ENCODE assay signal across 8 cellular contexts in the genomic region with DNA sequence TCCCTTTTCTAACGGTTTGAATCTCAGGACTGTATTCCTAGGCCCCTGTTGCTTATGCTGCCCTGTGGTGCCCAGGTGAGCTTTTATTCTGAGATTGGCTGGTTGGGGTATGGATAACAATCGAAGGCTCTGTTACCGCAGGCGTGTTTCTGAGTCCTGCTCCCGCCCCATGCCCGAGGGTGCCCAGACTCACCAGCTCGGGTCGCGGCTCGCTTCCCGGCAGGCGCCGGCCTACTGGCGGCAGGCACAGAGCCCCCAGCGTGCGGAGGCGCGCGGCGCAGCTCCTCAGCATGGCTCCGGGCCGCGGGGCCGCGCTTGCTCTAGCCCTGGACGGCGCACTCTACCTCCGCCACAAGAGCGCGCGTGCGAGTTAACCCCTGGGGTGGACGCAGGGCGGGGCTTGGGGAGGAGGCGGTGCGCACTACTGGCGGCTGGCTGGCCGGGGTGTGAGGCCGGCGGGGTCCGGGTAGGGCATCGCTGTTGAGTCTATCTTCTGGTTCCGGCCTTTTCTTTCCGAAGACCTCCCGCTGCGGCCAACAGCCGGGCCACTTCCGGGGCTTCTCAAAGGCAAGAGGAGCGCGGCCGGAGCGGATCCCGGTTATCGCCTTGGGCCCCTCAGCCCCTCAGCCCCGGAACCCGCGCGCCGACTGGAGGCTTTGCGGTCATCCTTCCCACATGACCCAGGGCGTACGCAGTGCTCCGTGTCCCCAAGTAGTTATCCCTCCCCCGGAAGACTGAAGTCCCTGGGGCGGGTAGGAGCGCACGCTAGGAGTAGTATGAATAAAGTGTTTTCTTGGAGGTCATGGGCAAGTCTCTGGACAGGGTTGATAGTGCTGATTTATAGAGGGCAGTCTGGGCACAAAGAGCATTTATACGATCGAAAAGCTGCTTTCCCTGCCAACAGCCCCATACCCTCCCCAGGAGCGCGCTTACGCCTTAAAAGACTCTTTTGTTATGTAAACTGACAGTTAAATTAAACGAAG. TPM values are rescaled to one million over a fixed set of nuclear protein-coding genes. Genes with fewer than 3 reads are reported as not detected.
A peak's percentile ranks its signal among the peaks of the same experiment; 100 is the strongest.
DNase-seq lines count a peak whose midpoint lies in the region; ATAC-seq and TF ChIP-seq lines count a peak whose summit lies in the region.

THEM4 (minus strand) TSS at position 345 of the 983 bp plus-strand sequence; CDS start at position 292, 53 bp downstream.

- peak; percentile 5; the same call in 1 of the 2 replicates for TF ChIP-seq CTCF in AG04450 (IDR thresholded peaks at IDR 0.05; ENCODE audit: low read depth, low read length)
- peak; percentile 24 to 49 (median 40) for TF ChIP-seq CTCF in right lobe of liver (IDR thresholded peaks at IDR 0.05)

- H3K27ac ChIP-seq in AG04450 (ENCODE audit: low read depth, low read length) (peak within 1 kb of the TSS; percentile 91), right lobe of liver (peak within 1 kb of the TSS; percentile 77 to 82 (median 77))

- DNase-seq in AG04450 (ENCODE audit: low read depth, low spot score) (peak; percentile 88), NCI-H748 (lab: John Stamatoyannopoulos, UW; ENCODE audit: unreplicated experiment) (peak; percentile 95), dermis microvascular lymphatic vessel endothelial cell (ENCODE audit: low read depth in 2 of 2) (peak; percentile 83 to 93), right lobe of liver (peak; percentile 98 to 99 (median 99))
- DNase-seq in activated CD4-positive, alpha-beta T cell treated with anti-CD3 and anti-CD28 coated beads, Interleukin-2, amount 50 U/mL, for 48 hours = peak; percentile 99
- DNase-seq in stimulated activated CD4-positive, alpha-beta T cell treated with anti-CD3 and anti-CD28 coated beads, Interleukin-4, amount 100 ng/mL, for 24 hours = peak; percentile 97

- peak; percentile 98 for TF ChIP-seq POLR2A in right lobe of liver (IDR thresholded peaks at IDR 0.05)

- peak within 1 kb of the TSS; percentile 84 for H3K4me3 ChIP-seq in AG04450 (ENCODE audit: low read depth, low read length)
- peak within 1 kb of the TSS; percentile 58 to 71 (median 68) for H3K4me3 ChIP-seq in right lobe of liver

- ATAC-seq in GM18907 (IDR thresholded peaks at IDR 0.05; ENCODE audit: unreplicated experiment) = peak; percentile 96
- ATAC-seq in HG03139 (IDR thresholded peaks at IDR 0.05; ENCODE audit: unreplicated experiment) = peak; percentile 95
- peak; percentile 98 to 99 (median 98) for ATAC-seq in right lobe of liver

- 0% methylated on average over 34 of the region's 73 CpGs for WGBS in right lobe of liver (ENCODE audit: insufficient coverage, low coverage, low lambda C conversion rate, missing lambda C conversion rate)

- peaks cover 2% of the 10 kb centered on the region for H3K27me3 ChIP-seq in AG04450 (ENCODE audit: control insufficient read depth, insufficient read depth, low read length)
- H3K27me3 ChIP-seq in right lobe of liver = no peaks in the 10 kb centered on the region

- CTCF ChIA-PET in AG04450 (lab: Charles Lee) = interaction anchor here (0.7 to 3.9 kb wide), 10 partner anchors 10 to 275 kb away, joined by 3 to 24 read pairs (median 4); no protein-coding TSS in a partner anchor

- POLR2A ChIA-PET in AG04450 (lab: Yijun Ruan, JAX) = interaction anchor here (0.6 to 2.2 kb wide), 9 partner anchors 15 to 1604 kb away, joined by 3 to 7 read pairs (median 4); partner anchors contain the start of gene S100A11

- H3K9me3 ChIP-seq in AG04450 (ENCODE audit: control insufficient read depth, insufficient read depth, low read length) (peaks cover 18% of the 10 kb centered on the region), right lobe of liver (no peaks in the 10 kb centered on the region)

- no peaks in the 10 kb centered on the region for H3K36me3 ChIP-seq in right lobe of liver

- H3K4me1 ChIP-seq in right lobe of liver = peaks cover 0 to 6% (median 0%) of the 10 kb centered on the region in 4 donors

- intact Hi-C loops in right lobe of liver (cut with DNase I) = no loop called here

RNA-seq across cellular contexts. Expression of gene THEM4, which starts in this region (rescaled TPM):
- 20.3 and 24.8 TPM in 2 replicates for polyA plus RNA-seq in AG04450 (2011; rRNA removed)
- polyA minus RNA-seq in AG04450 (2011; rRNA and poly(A)+ RNA removed) = 6.6 and 8.3 TPM in 2 replicates
- total RNA-seq in dermis microvascular lymphatic vessel endothelial cell = 6.9 and 8.3 TPM in 2 replicates
- total RNA-seq in right lobe of liver = 10 to 100 TPM in 2 of 6 experiments, 1 to 10 TPM in 4; 8.5 to 19.1 (median 9.2) TPM

Comparison
In these comparisons a context has a peak if more than half of its experiments do, and no peak if none do; other contexts are left out.
1. Peak in every context shown above with its lines: DNase-seq, ATAC-seq, H3K4me3 ChIP-seq and H3K27ac ChIP-seq.